Comparison of ENCODE assay signal across 19 cellular contexts in the genomic region with DNA sequence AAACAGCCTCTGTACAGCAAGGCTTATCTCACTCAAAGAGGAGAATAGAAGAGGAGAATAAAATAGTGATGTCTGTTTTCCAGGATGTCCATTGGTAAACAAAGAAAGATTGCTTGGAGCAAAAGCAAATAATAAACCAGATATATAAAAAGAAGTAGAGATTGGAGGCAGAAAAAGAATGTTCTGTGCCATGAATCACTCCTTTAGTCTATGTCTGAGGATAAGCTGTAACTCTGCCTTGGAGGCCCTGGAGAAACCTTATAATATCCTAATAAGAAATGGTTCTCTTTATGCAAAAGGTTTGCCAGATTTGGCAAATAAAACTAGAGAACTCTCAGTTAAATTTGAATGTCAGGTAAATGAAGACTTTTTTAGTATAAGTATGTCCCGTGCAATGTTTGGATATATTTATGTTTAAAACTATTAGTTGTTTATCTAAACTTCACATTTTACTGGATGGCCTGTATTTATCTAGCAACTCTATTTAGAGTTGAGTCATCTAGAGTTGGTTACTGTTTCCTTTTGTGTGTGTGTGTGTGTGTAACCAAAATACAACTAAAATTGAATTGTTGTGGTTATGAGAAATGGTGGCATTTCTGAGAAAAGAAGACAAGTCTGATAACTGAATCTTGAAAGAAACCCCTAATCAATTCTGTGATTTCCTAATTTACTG.
DNase-seq lines count a peak whose midpoint lies in the region; ATAC-seq and TF ChIP-seq lines count a peak whose summit lies in the region.
"Had no signal": no experiment of that assay in that cellular context is flagged by ENCODE, and none has a peak within 500 bp of the region (broad histone marks: within the 10 kb centered on the region; RNA-seq: fewer than 3 reads in every experiment).

No MANE protein-coding gene starts in this region.

- no peaks in the 10 kb centered on the region for H3K4me1 ChIP-seq in adipocyte (ENCODE audit: control insufficient read depth, insufficient read depth, low read length)
- H3K4me1 ChIP-seq in fibroblast of lung (ENCODE audit: control insufficient read depth, extremely low read depth, insufficient read depth, low read length) = no peaks in the 10 kb centered on the region
- H3K4me1 ChIP-seq: A549, BE2C had no signal

- ATAC-seq in left ventricle myocardium superior = no peak
- ATAC-seq: A549, Right ventricle myocardium inferior had no signal

- H3K27me3 ChIP-seq in adipocyte (replicated peaks; ENCODE audit: control insufficient read depth, insufficient read depth, low read length) = no peaks in the 10 kb centered on the region
- H3K27me3 ChIP-seq in fibroblast of lung (ENCODE audit: control insufficient read depth, insufficient read depth, low read length) = no peaks in the 10 kb centered on the region
- H3K27me3 ChIP-seq: BE2C had no signal

- DNase-seq in LHCN-M2 (ENCODE audit: low read depth) (peak; percentile 40), adipocyte (ENCODE audit: low read depth) (peak; percentile 24), fibroblast of lung (ENCODE audit: low read depth in 2 of 2) (peak; percentile 12 to 43), osteocyte (ENCODE audit: extremely low spot score, unreplicated experiment) (no peak), left ventricle myocardium superior (no peak), cerebellar cortex (ENCODE audit: low spot score) (no peak)
- DNase-seq in activated CD4-positive, CD25-positive, alpha-beta regulatory T cell (lab: John Stamatoyannopoulos, UW) = no peak
- no peak for DNase-seq in activated CD4-positive, alpha-beta memory T cell treated with anti-CD3 and anti-CD28 coated beads, Interleukin-2, amount 10 ng/mL, durations not matched to agents 7 days and 5 days
- DNase-seq: BE2C, DMS53, GDM1, KG1, NCI-H1694 treated with DMSO at 0.1 percent for 48 hours, NCI-H2081 treated with DMSO at 0.1 percent for 48 hours, NCI-H2171 treated with DMSO at 0.1 percent for 48 hours, NCI-H446, NCI-H526 had no signal

- POLR2A ChIA-PET in activated CD4-positive, alpha-beta memory T cell treated with anti-CD3 and anti-CD28 coated beads, Interleukin-2, amount 10 ng/mL, durations not matched to agents 7 days and 5 days (lab: Charles Lee) = no interaction called here

- peak overlapping the region; percentile 8 for H3K27ac Mint-ChIP-seq in osteocyte (ENCODE audit: unreplicated experiment)
- no peak overlapping the region for H3K27ac Mint-ChIP-seq in activated CD4-positive, alpha-beta memory T cell treated with anti-CD3 and anti-CD28 coated beads, Interleukin-2, amount 10 ng/mL, durations not matched to agents 7 days and 5 days

- no peaks in the 10 kb centered on the region for H4K20me1 ChIP-seq in fibroblast of lung (ENCODE audit: control insufficient read depth, extremely low read depth, insufficient read depth, low read length)

- H3K9me3 ChIP-seq in adipocyte (ENCODE audit: control insufficient read depth, low read length) (no peaks in the 10 kb centered on the region), fibroblast of lung (ENCODE audit: control insufficient read depth, insufficient read depth, low read depth, low read length) (no peaks in the 10 kb centered on the region)
- H3K9me3 ChIP-seq: A549, BE2C had no signal

- H3K27ac ChIP-seq in fibroblast of lung (ENCODE audit: insufficient read depth, low read length) = no peak overlapping the region
- H3K27ac ChIP-seq: A549 had no signal

- intact Hi-C loops in left ventricle myocardium superior (cut with micrococcal nuclease) = no loop called here

- no peaks in the 10 kb centered on the region for H3K9me3 Mint-ChIP-seq in osteocyte (ENCODE audit: unreplicated experiment)
- no peaks in the 10 kb centered on the region for H3K9me3 Mint-ChIP-seq in activated CD4-positive, alpha-beta memory T cell treated with anti-CD3 and anti-CD28 coated beads, Interleukin-2, amount 10 ng/mL, durations not matched to agents 7 days and 5 days

- H3K4me2 ChIP-seq in fibroblast of lung (ENCODE audit: extremely low read depth, insufficient read depth, low read length) = no peak overlapping the region
- H3K4me2 ChIP-seq: A549 had no signal

- no peaks in the 10 kb centered on the region for H3K36me3 ChIP-seq in adipocyte (ENCODE audit: control insufficient read depth, insufficient read depth, low read length, severe bottlenecking)
- no peaks in the 10 kb centered on the region for H3K36me3 ChIP-seq in fibroblast of lung (ENCODE audit: control insufficient read depth, insufficient read depth, low read length)
- H3K36me3 ChIP-seq: BE2C had no signal

- TF ChIP-seq CTCF in fibroblast of lung (conservative IDR thresholded peaks at IDR 0.05 in 1 of 2, IDR thresholded peaks at IDR 0.05 in 1 of 2; ENCODE audit: low read depth in 1 of 2, low read length in 2 of 2) (no peak), osteocyte (IDR thresholded peaks at IDR 0.05) (no peak)

- H3K9ac ChIP-seq in adipocyte (ENCODE audit: low read length) (no peak overlapping the region), fibroblast of lung (ENCODE audit: insufficient read depth, low read length) (no peak overlapping the region)

- no peaks in the 10 kb centered on the region for H3K79me2 ChIP-seq in fibroblast of lung (ENCODE audit: control insufficient read depth, insufficient read depth, low read length)

- H2AFZ ChIP-seq in fibroblast of lung (ENCODE audit: low read length) = no peak overlapping the region

- H3K36me3 Mint-ChIP-seq in osteocyte (ENCODE audit: unreplicated experiment) = no peaks in the 10 kb centered on the region
- no peaks in the 10 kb centered on the region for H3K36me3 Mint-ChIP-seq in activated CD4-positive, alpha-beta memory T cell treated with anti-CD3 and anti-CD28 coated beads, Interleukin-2, amount 10 ng/mL, durations not matched to agents 7 days and 5 days (ENCODE audit: low read depth)

- no peak overlapping the region for H3K4me3 Mint-ChIP-seq in osteocyte (ENCODE audit: unreplicated experiment)
- H3K4me3 Mint-ChIP-seq in activated CD4-positive, alpha-beta memory T cell treated with anti-CD3 and anti-CD28 coated beads, Interleukin-2, amount 10 ng/mL, durations not matched to agents 7 days and 5 days = no peak overlapping the region

- no peaks in the 10 kb centered on the region for H3K27me3 Mint-ChIP-seq in osteocyte (ENCODE audit: unreplicated experiment)
- no peaks in the 10 kb centered on the region for H3K27me3 Mint-ChIP-seq in activated CD4-positive, alpha-beta memory T cell treated with anti-CD3 and anti-CD28 coated beads, Interleukin-2, amount 10 ng/mL, durations not matched to agents 7 days and 5 days

- peaks cover 11% of the 10 kb centered on the region for H3K4me1 Mint-ChIP-seq in osteocyte (ENCODE audit: unreplicated experiment)
- no peaks in the 10 kb centered on the region for H3K4me1 Mint-ChIP-seq in activated CD4-positive, alpha-beta memory T cell treated with anti-CD3 and anti-CD28 coated beads, Interleukin-2, amount 10 ng/mL, durations not matched to agents 7 days and 5 days

- CTCF ChIA-PET in activated CD4-positive, alpha-beta memory T cell treated with anti-CD3 and anti-CD28 coated beads, Interleukin-2, amount 10 ng/mL, durations not matched to agents 7 days and 5 days (lab: Charles Lee) = no interaction called here

- H3K4me3 ChIP-seq in adipocyte (ENCODE audit: low read length) (no peak overlapping the region), fibroblast of lung (replicated peaks in 1 of 4; ENCODE audit: control extremely low read depth in 1 of 4, insufficient read depth in 1 of 4, low read depth in 3 of 4, low read length in 4 of 4) (no peak overlapping the region)
- H3K4me3 ChIP-seq: A549 had no signal

Comparison
In these comparisons a context has a peak if more than half of its experiments do, and no peak if none do; other contexts are left out.
1. DNase-seq: peak in LHCN-M2 (single experiment), adipocyte (single experiment) and fibroblast of lung (2 of 2); none in osteocyte (single experiment), activated CD4-positive, CD25-positive, alpha-beta regulatory T cell (0 of 4), activated CD4-positive, alpha-beta memory T cell treated with anti-CD3 and anti-CD28 coated beads, Interleukin-2, amount 10 ng/mL, durations not matched to agents 7 days and 5 days (single experiment), left ventricle myocardium superior (single experiment) and cerebellar cortex (single experiment).